ENCODE assay signal across 8 cellular contexts in the genomic region with DNA sequence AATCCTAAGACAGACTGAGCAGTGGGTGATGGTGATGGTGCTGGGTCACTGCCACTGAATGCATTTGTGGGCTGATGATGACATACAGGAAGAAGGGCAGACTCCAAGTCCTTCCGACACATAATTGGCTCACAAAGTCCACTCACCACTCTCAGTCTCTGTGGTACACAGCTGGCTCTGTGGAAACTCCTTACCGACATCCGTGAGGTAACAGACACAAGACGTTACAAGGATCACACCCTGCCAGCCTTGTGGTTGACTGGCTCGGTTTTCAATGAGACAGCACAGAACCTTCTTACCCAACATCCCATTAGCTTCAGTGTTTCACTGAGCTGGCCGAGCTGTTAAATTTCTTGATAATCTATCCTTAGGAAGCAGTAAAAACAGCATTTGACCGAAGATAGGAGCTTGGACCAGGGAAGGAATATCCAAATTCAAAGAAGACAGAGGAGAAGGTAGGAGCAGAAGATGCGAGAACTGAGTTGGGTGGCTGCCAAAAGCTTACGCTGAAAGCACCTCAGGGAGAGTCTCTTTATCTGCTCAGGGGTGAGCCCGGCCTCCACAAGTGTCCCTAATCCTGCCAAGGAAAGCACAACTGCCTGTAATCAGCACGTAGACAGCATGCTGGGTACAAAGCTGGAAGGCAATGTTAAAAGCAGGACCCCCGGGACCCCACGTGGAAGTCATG. TPM values are rescaled to one million over a fixed set of nuclear protein-coding genes. Genes with fewer than 3 reads are reported as not detected.
DNase-seq lines count a peak whose midpoint lies in the region; ATAC-seq, FAIRE-seq and TF ChIP-seq lines count a peak whose summit lies in the region.

No MANE protein-coding gene starts in this region.

- no peak for TF ChIP-seq EP300 in HepG2 (IDR thresholded peaks at IDR 0.05; ENCODE audit: low read depth in 2 of 2, low read length in 2 of 2)
- TF ChIP-seq EP300 in HepG2 (CRISPR knock-in tag; IDR thresholded peaks at IDR 0.05; ENCODE audit: borderline replicate concordance) = no peak

- H3K79me2 ChIP-seq in HepG2 (ENCODE audit: insufficient read depth, low read length) = no peaks in the 10 kb centered on the region

- peak; percentile 99 for DNase-seq in ELR (ENCODE audit: low read depth)
- DNase-seq in SIG-M5 treated with dmso at 0.1 percent for 504 hours (lab: John Stamatoyannopoulos, UW; ENCODE audit: unreplicated experiment) = peak; percentile 99
- peak; percentile 95 for DNase-seq in astrocyte of the hippocampus (ENCODE audit: low read depth, low spot score)
- DNase-seq in HepG2 (ENCODE audit: low spot score) = no peak
- no peak for DNase-seq in amniotic stem cell (lab: John Stamatoyannopoulos, UW)

- no peak overlapping the region for H2AFZ ChIP-seq in HepG2 (ENCODE audit: low read length)

- FAIRE-seq in HepG2 (lab: Jason Lieb, UNC) = no peak

- no peak for TF ChIP-seq RAD21 in HepG2 (CRISPR knock-in tag; IDR thresholded peaks at IDR 0.05)

- ATAC-seq in HepG2 = no peak
- no peak for ATAC-seq in HG03025 (IDR thresholded peaks at IDR 0.05; ENCODE audit: low FRiP score, unreplicated experiment)
- ATAC-seq in GM19023 (IDR thresholded peaks at IDR 0.05; ENCODE audit: unreplicated experiment) = no peak

- H3K27me3 ChIP-seq in HepG2 (ENCODE audit: control insufficient read depth in 1 of 2, insufficient read depth in 2 of 2, low read length in 2 of 2) = no peaks in the 10 kb centered on the region

- H4K20me1 ChIP-seq in HepG2 (ENCODE audit: insufficient read depth, low read length) = no peaks in the 10 kb centered on the region; the same call in 1 of the 2 replicates

- in situ Hi-C loops in HepG2 (cut with HindIII; ENCODE audit: extremely low pct_ligation_motif_present, low pct_unique_long_range_greater_than_20kb) = loop anchor here (5.0 kb wide), 1 partner anchor 34 kb away; no protein-coding TSS in a partner anchor

- H3K4me3 ChIP-seq in HepG2 (replicated peaks in 1 of 3; ENCODE audit: insufficient read depth in 1 of 3, low read depth in 2 of 3, low read length in 3 of 3) = no peak overlapping the region

- peaks cover 18% of the 10 kb centered on the region for H3K4me1 ChIP-seq in HepG2 (ENCODE audit: insufficient read depth, low read length)

- no peak overlapping the region for H3K4me2 ChIP-seq in HepG2 (ENCODE audit: low read depth, low read length)

- H3K36me3 ChIP-seq in HepG2 (replicated peaks in 1 of 2; ENCODE audit: control insufficient read depth in 1 of 2, insufficient read depth in 2 of 2, low read length in 2 of 2) = peaks cover 29 to 72% of the 10 kb centered on the region in 2 experiments

- no peak overlapping the region for H3K9ac ChIP-seq in HepG2 (ENCODE audit: insufficient read depth, low read depth, low read length)

- POLR2A ChIA-PET in HepG2 (lab: Yijun Ruan, JAX) = interaction anchor here (0.8 to 2.4 kb wide), 2 partner anchors 10 to 45 kb away, joined by 4 to 15 read pairs; partner anchors contain the start of genes JMJD6 and METTL23

- CTCF ChIA-PET in HepG2 (lab: Yijun Ruan, JAX; ENCODE audit: low intra/inter-chr PET ratio, low total read pairs) = no interaction called here

- intact Hi-C loops in HepG2 (cut with micrococcal nuclease; ENCODE audit: unreplicated experiment) = no loop called here

- no peak for TF ChIP-seq CTCF in HepG2 (CRISPR knock-in tag; IDR thresholded peaks at IDR 0.05)

- H3K27ac ChIP-seq in HepG2 (ENCODE audit: extremely low read length, insufficient read depth, low read length) = no peak overlapping the region
- H3K27ac ChIP-seq in temporal lobe (ENCODE audit: low read depth, low read length) = peak overlapping the region; percentile 41

- no TSS peak for BruUV-seq in HepG2 (replicated peaks; lab: Mats Ljungman, UMichigan)

- no peak; a peak in 1 of 4 replicates for TF ChIP-seq POLR2A in HepG2 (IDR thresholded peaks at IDR 0.05; ENCODE audit: insufficient read depth in 1 of 2, low read depth in 2 of 2, low read length in 2 of 2)

- 93% methylated on average over 13 of the region's 13 CpGs for WGBS in HepG2 (ENCODE audit: low lambda C conversion rate)

- no peaks in the 10 kb centered on the region for H3K9me3 ChIP-seq in HepG2 (ENCODE audit: low read length)

RNA-seq across cellular contexts. Expression of gene MXRA7, which starts 5.5 kb away (rescaled TPM):
- total RNA-seq in HepG2 (2016; rRNA removed; fragmentation: Illumina TruSeq; extraction: Trizol) = 28.0 and 44.8 TPM in 2 replicates
- total RNA-seq in HepG2 (2016; cell fraction: cytosol; rRNA removed; fragmentation: Illumina TruSeq; extraction: Trizol; ENCODE audit: low read depth) = 22.8 and 24.5 TPM in 2 replicates
- 30.0 and 44.9 TPM in 2 replicates for total RNA-seq in HepG2 (2016; cell fraction: insoluble cytoplasmic fraction; rRNA removed; fragmentation: Illumina TruSeq; extraction: Trizol)
- 51.0 and 58.7 TPM in 2 replicates for total RNA-seq in HepG2 (2016; cell fraction: membrane; rRNA removed; fragmentation: Illumina TruSeq; extraction: Trizol)
- total RNA-seq in HepG2 (2016; cell fraction: nucleus; rRNA removed; fragmentation: Illumina TruSeq; extraction: Trizol) = 30.0 and 37.9 TPM in 2 replicates
- 112 and 139 TPM in 2 replicates for polyA plus RNA-seq in HepG2 (2011; rRNA removed)
- polyA plus RNA-seq in HepG2 (2011; cell fraction: cytosol; rRNA removed) = 75.0 and 131 TPM in 2 replicates
- 36.3 and 45.0 TPM in 2 replicates for polyA plus RNA-seq in HepG2 (2011; cell fraction: nucleus; rRNA removed)
- polyA plus RNA-seq in HepG2 (2012) = 131 and 138 TPM in 2 replicates
- 36.6 and 41.1 TPM in 2 replicates for polyA plus RNA-seq in HepG2 (2016; cell fraction: cytosol; fragmentation: Illumina TruSeq; extraction: Trizol; ENCODE audit: low read depth)
- polyA plus RNA-seq in HepG2 (2016; cell fraction: insoluble cytoplasmic fraction; fragmentation: Illumina TruSeq; extraction: Trizol; ENCODE audit: low read depth) = 37.7 and 42.0 TPM in 2 replicates
- 56.2 and 59.4 TPM in 2 replicates for polyA plus RNA-seq in HepG2 (2016; cell fraction: membrane; fragmentation: Illumina TruSeq; extraction: Trizol; ENCODE audit: low read depth)
- 59.5 and 60.5 TPM in 2 replicates for polyA plus RNA-seq in HepG2 (2016; cell fraction: nucleus; fragmentation: Illumina TruSeq; extraction: Trizol; ENCODE audit: insufficient read depth, low read depth)
- 21.9 and 76.0 TPM in 2 replicates for polyA minus RNA-seq in HepG2 (2011; rRNA and poly(A)+ RNA removed; ENCODE audit: low replicate concordance)
- 38.4 and 70.8 TPM in 2 replicates for polyA minus RNA-seq in HepG2 (2011; cell fraction: cytosol; rRNA and poly(A)+ RNA removed)
- polyA minus RNA-seq in HepG2 (2011; cell fraction: nucleus; rRNA and poly(A)+ RNA removed) = 18.8 and 29.5 TPM in 2 replicates
- 35.7 TPM for total RNA-seq in temporal lobe

RNA-seq across cellular contexts. Expression of gene JMJD6, which starts 10.1 kb away (rescaled TPM):
- total RNA-seq in HepG2 (2016; rRNA removed; fragmentation: Illumina TruSeq; extraction: Trizol) (41.0 and 49.1 TPM in 2 replicates), temporal lobe (24.3 TPM)
- 9.7 and 10.0 TPM in 2 replicates for total RNA-seq in HepG2 (2016; cell fraction: cytosol; rRNA removed; fragmentation: Illumina TruSeq; extraction: Trizol; ENCODE audit: low read depth)
- 41.7 and 48.0 TPM in 2 replicates for total RNA-seq in HepG2 (2016; cell fraction: insoluble cytoplasmic fraction; rRNA removed; fragmentation: Illumina TruSeq; extraction: Trizol)
- total RNA-seq in HepG2 (2016; cell fraction: membrane; rRNA removed; fragmentation: Illumina TruSeq; extraction: Trizol) = 15.3 and 17.9 TPM in 2 replicates
- total RNA-seq in HepG2 (2016; cell fraction: nucleus; rRNA removed; fragmentation: Illumina TruSeq; extraction: Trizol) = 24.8 and 26.0 TPM in 2 replicates
- 33.6 and 36.0 TPM in 2 replicates for polyA plus RNA-seq in HepG2 (2011; rRNA removed)
- polyA plus RNA-seq in HepG2 (2011; cell fraction: cytosol; rRNA removed) = 25.2 and 31.5 TPM in 2 replicates
- 43.8 and 48.7 TPM in 2 replicates for polyA plus RNA-seq in HepG2 (2011; cell fraction: nucleus; rRNA removed)
- 37.4 and 57.9 TPM in 2 replicates for polyA plus RNA-seq in HepG2 (2012)
- polyA plus RNA-seq in HepG2 (2016; cell fraction: cytosol; fragmentation: Illumina TruSeq; extraction: Trizol; ENCODE audit: low read depth) = 7.4 and 7.7 TPM in 2 replicates
- polyA plus RNA-seq in HepG2 (2016; cell fraction: insoluble cytoplasmic fraction; fragmentation: Illumina TruSeq; extraction: Trizol; ENCODE audit: low read depth) = 47.9 and 48.6 TPM in 2 replicates
- 11.8 and 11.9 TPM in 2 replicates for polyA plus RNA-seq in HepG2 (2016; cell fraction: membrane; fragmentation: Illumina TruSeq; extraction: Trizol; ENCODE audit: low read depth)
- polyA plus RNA-seq in HepG2 (2016; cell fraction: nucleus; fragmentation: Illumina TruSeq; extraction: Trizol; ENCODE audit: insufficient read depth, low read depth) = 37.6 and 45.3 TPM in 2 replicates
- polyA minus RNA-seq in HepG2 (2011; rRNA and poly(A)+ RNA removed; ENCODE audit: low replicate concordance) = 14.9 and 21.3 TPM in 2 replicates
- polyA minus RNA-seq in HepG2 (2011; cell fraction: cytosol; rRNA and poly(A)+ RNA removed) = 13.4 and 16.7 TPM in 2 replicates
- polyA minus RNA-seq in HepG2 (2011; cell fraction: nucleus; rRNA and poly(A)+ RNA removed) = 10.3 and 15.4 TPM in 2 replicates

RNA-seq across cellular contexts. Expression of gene METTL23, which starts 10.3 kb away (rescaled TPM):
- 39.7 and 39.9 TPM in 2 replicates for total RNA-seq in HepG2 (2016; rRNA removed; fragmentation: Illumina TruSeq; extraction: Trizol)
- total RNA-seq in HepG2 (2016; cell fraction: cytosol; rRNA removed; fragmentation: Illumina TruSeq; extraction: Trizol; ENCODE audit: low read depth) = 13.8 and 15.1 TPM in 2 replicates
- 40.1 and 40.8 TPM in 2 replicates for total RNA-seq in HepG2 (2016; cell fraction: insoluble cytoplasmic fraction; rRNA removed; fragmentation: Illumina TruSeq; extraction: Trizol)
- total RNA-seq in HepG2 (2016; cell fraction: membrane; rRNA removed; fragmentation: Illumina TruSeq; extraction: Trizol) = 23.4 and 26.9 TPM in 2 replicates
- 28.8 and 32.4 TPM in 2 replicates for total RNA-seq in HepG2 (2016; cell fraction: nucleus; rRNA removed; fragmentation: Illumina TruSeq; extraction: Trizol)
- polyA plus RNA-seq in HepG2 (2011; rRNA removed) = 85.4 and 104 TPM in 2 replicates
- polyA plus RNA-seq in HepG2 (2011; cell fraction: cytosol; rRNA removed) = 54.2 and 65.9 TPM in 2 replicates
- 68.9 and 70.3 TPM in 2 replicates for polyA plus RNA-seq in HepG2 (2011; cell fraction: nucleus; rRNA removed)
- polyA plus RNA-seq in HepG2 (2012) = 49.3 and 49.6 TPM in 2 replicates
- polyA plus RNA-seq in HepG2 (2016; cell fraction: cytosol; fragmentation: Illumina TruSeq; extraction: Trizol; ENCODE audit: low read depth) = 16.6 and 18.6 TPM in 2 replicates
- polyA plus RNA-seq in HepG2 (2016; cell fraction: insoluble cytoplasmic fraction; fragmentation: Illumina TruSeq; extraction: Trizol; ENCODE audit: low read depth) = 45.5 and 51.2 TPM in 2 replicates
- polyA plus RNA-seq in HepG2 (2016; cell fraction: membrane; fragmentation: Illumina TruSeq; extraction: Trizol; ENCODE audit: low read depth) = 22.2 and 23.6 TPM in 2 replicates
- polyA plus RNA-seq in HepG2 (2016; cell fraction: nucleus; fragmentation: Illumina TruSeq; extraction: Trizol; ENCODE audit: insufficient read depth, low read depth) = 60.8 and 67.8 TPM in 2 replicates
- polyA minus RNA-seq in HepG2 (2011; rRNA and poly(A)+ RNA removed; ENCODE audit: low replicate concordance) = 23.4 and 37.2 TPM in 2 replicates
- 17.2 and 17.6 TPM in 2 replicates for polyA minus RNA-seq in HepG2 (2011; cell fraction: cytosol; rRNA and poly(A)+ RNA removed)
- polyA minus RNA-seq in HepG2 (2011; cell fraction: nucleus; rRNA and poly(A)+ RNA removed) = 17.6 and 22.6 TPM in 2 replicates
- 12.0 TPM for total RNA-seq in temporal lobe

RNA-seq across cellular contexts. Expression of gene SRSF2, which starts 20.8 kb away (rescaled TPM):
- total RNA-seq in HepG2 (2016; rRNA removed; fragmentation: Illumina TruSeq; extraction: Trizol) (249 and 319 TPM in 2 replicates), temporal lobe (61.2 TPM)
- 103 and 114 TPM in 2 replicates for total RNA-seq in HepG2 (2016; cell fraction: cytosol; rRNA removed; fragmentation: Illumina TruSeq; extraction: Trizol; ENCODE audit: low read depth)
- 260 and 312 TPM in 2 replicates for total RNA-seq in HepG2 (2016; cell fraction: insoluble cytoplasmic fraction; rRNA removed; fragmentation: Illumina TruSeq; extraction: Trizol)
- total RNA-seq in HepG2 (2016; cell fraction: membrane; rRNA removed; fragmentation: Illumina TruSeq; extraction: Trizol) = 135 and 140 TPM in 2 replicates
- total RNA-seq in HepG2 (2016; cell fraction: nucleus; rRNA removed; fragmentation: Illumina TruSeq; extraction: Trizol) = 349 and 418 TPM in 2 replicates
- 306 and 308 TPM in 2 replicates for polyA plus RNA-seq in HepG2 (2011; rRNA removed)
- polyA plus RNA-seq in HepG2 (2011; cell fraction: cytosol; rRNA removed) = 103 and 169 TPM in 2 replicates
- polyA plus RNA-seq in HepG2 (2011; cell fraction: nucleus; rRNA removed) = 1,720 and 2,373 TPM in 2 replicates
- polyA plus RNA-seq in HepG2 (2012) = 214 and 282 TPM in 2 replicates
- 77.5 and 85.0 TPM in 2 replicates for polyA plus RNA-seq in HepG2 (2016; cell fraction: cytosol; fragmentation: Illumina TruSeq; extraction: Trizol; ENCODE audit: low read depth)
- polyA plus RNA-seq in HepG2 (2016; cell fraction: insoluble cytoplasmic fraction; fragmentation: Illumina TruSeq; extraction: Trizol; ENCODE audit: low read depth) = 376 and 395 TPM in 2 replicates
- polyA plus RNA-seq in HepG2 (2016; cell fraction: membrane; fragmentation: Illumina TruSeq; extraction: Trizol; ENCODE audit: low read depth) = 116 and 123 TPM in 2 replicates
- 776 and 819 TPM in 2 replicates for polyA plus RNA-seq in HepG2 (2016; cell fraction: nucleus; fragmentation: Illumina TruSeq; extraction: Trizol; ENCODE audit: insufficient read depth, low read depth)
- 243 and 377 TPM in 2 replicates for polyA minus RNA-seq in HepG2 (2011; rRNA and poly(A)+ RNA removed; ENCODE audit: low replicate concordance)
- 59.7 and 82.4 TPM in 2 replicates for polyA minus RNA-seq in HepG2 (2011; cell fraction: cytosol; rRNA and poly(A)+ RNA removed)
- polyA minus RNA-seq in HepG2 (2011; cell fraction: nucleus; rRNA and poly(A)+ RNA removed) = 526 and 551 TPM in 2 replicates

RNA-seq across cellular contexts. Expression of gene MFSD11, which starts 21.6 kb away (rescaled TPM):
- total RNA-seq in HepG2 (2016; rRNA removed; fragmentation: Illumina TruSeq; extraction: Trizol) = 19.4 and 36.3 TPM in 2 replicates
- 19.7 and 21.0 TPM in 2 replicates for total RNA-seq in HepG2 (2016; cell fraction: cytosol; rRNA removed; fragmentation: Illumina TruSeq; extraction: Trizol; ENCODE audit: low read depth)
- 17.3 and 35.0 TPM in 2 replicates for total RNA-seq in HepG2 (2016; cell fraction: insoluble cytoplasmic fraction; rRNA removed; fragmentation: Illumina TruSeq; extraction: Trizol)
- total RNA-seq in HepG2 (2016; cell fraction: membrane; rRNA removed; fragmentation: Illumina TruSeq; extraction: Trizol) = 17.5 and 20.2 TPM in 2 replicates
- total RNA-seq in HepG2 (2016; cell fraction: nucleus; rRNA removed; fragmentation: Illumina TruSeq; extraction: Trizol) = 39.1 and 44.6 TPM in 2 replicates
- 25.2 and 26.1 TPM in 2 replicates for polyA plus RNA-seq in HepG2 (2011; rRNA removed)
- polyA plus RNA-seq in HepG2 (2011; cell fraction: cytosol; rRNA removed) = 11.6 and 16.0 TPM in 2 replicates
- polyA plus RNA-seq in HepG2 (2011; cell fraction: nucleus; rRNA removed) = 59.2 and 64.8 TPM in 2 replicates
- 20.4 and 24.1 TPM in 2 replicates for polyA plus RNA-seq in HepG2 (2012)
- polyA plus RNA-seq in HepG2 (2016; cell fraction: cytosol; fragmentation: Illumina TruSeq; extraction: Trizol; ENCODE audit: low read depth) = 5.8 and 6.2 TPM in 2 replicates
- 13.0 and 15.6 TPM in 2 replicates for polyA plus RNA-seq in HepG2 (2016; cell fraction: insoluble cytoplasmic fraction; fragmentation: Illumina TruSeq; extraction: Trizol; ENCODE audit: low read depth)
- 9.2 and 11.8 TPM in 2 replicates for polyA plus RNA-seq in HepG2 (2016; cell fraction: membrane; fragmentation: Illumina TruSeq; extraction: Trizol; ENCODE audit: low read depth)
- polyA plus RNA-seq in HepG2 (2016; cell fraction: nucleus; fragmentation: Illumina TruSeq; extraction: Trizol; ENCODE audit: insufficient read depth, low read depth) = 60.1 and 68.2 TPM in 2 replicates
- polyA minus RNA-seq in HepG2 (2011; rRNA and poly(A)+ RNA removed; ENCODE audit: low replicate concordance) = 33.4 and 39.8 TPM in 2 replicates
- 12.8 and 16.1 TPM in 2 replicates for polyA minus RNA-seq in HepG2 (2011; cell fraction: cytosol; rRNA and poly(A)+ RNA removed)
- polyA minus RNA-seq in HepG2 (2011; cell fraction: nucleus; rRNA and poly(A)+ RNA removed) = 36.3 and 51.1 TPM in 2 replicates
- 47.2 TPM for total RNA-seq in temporal lobe

Comparison
In these comparisons a context has a peak if more than half of its experiments do, and no peak if none do; other contexts are left out.
1. DNase-seq: peak in ELR (single experiment), SIG-M5 treated with dmso at 0.1 percent for 504 hours (single experiment) and astrocyte of the hippocampus (single experiment); none in HepG2 (single experiment) and amniotic stem cell (single experiment).